8 cellular contexts compared by ENCODE assay signal in the genomic region with DNA sequence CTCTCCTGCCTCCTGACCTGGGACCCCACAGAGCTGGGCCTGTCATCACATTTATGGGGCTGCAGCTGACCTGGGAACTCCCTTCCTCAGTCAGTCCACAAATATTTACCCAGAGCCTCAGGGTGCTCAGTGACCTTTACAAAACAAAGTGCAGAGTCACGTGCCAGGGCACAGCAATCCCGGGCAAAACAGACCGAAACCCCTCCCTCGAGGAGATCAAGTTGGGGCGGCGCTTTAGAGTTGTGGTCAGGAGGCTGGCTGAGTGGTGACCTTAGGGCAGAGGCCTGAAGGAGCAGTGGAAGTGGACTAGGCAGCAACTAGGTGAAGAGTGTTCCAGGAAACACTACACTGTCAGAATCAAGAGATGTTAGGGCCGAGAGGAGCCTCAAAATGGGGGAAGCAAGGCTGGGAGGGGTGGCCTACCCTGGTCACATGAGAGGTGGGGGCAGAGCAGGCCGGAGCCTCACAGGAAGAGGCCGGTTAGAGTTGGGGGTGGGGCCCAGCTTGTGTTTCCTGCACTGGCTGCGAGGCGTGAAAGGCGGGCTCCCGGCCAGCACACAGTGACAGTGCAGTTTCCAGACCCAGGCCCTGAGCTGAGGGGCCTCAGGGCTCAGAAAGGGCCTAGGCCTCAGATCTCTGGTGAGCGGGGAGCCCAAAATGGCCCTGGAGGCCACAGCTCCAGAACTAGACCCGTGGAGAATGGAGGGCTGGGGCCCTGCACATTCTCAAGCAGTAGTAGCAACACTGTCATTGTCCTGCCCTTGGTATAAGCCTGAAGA. TPM values are rescaled to one million over a fixed set of nuclear protein-coding genes. Genes with fewer than 3 reads are reported as not detected.
DNase-seq lines count a peak whose midpoint lies in the region; ATAC-seq and TF ChIP-seq lines count a peak whose summit lies in the region.

No MANE protein-coding gene starts in this region.

- TF ChIP-seq CTCF in Caco-2 (IDR thresholded peaks at IDR 0.05; ENCODE audit: insufficient read depth in 1 of 2, low read depth in 1 of 2, low read length in 1 of 2, severe bottlenecking in 1 of 2, unreplicated experiment in 1 of 2), result no peak
- no peak for TF ChIP-seq CTCF in OCI-LY3 (IDR thresholded peaks at IDR 0.05; ENCODE audit: low read depth, low read length)
- no peak for TF ChIP-seq CTCF in epithelial cell of proximal tubule (conservative IDR thresholded peaks at IDR 0.05; ENCODE audit: low read depth, low read length)

- H3K9ac ChIP-seq in HUES64 (ENCODE audit: low read depth, low read length) (peak overlapping the region; percentile 81), OCI-LY3 (ENCODE audit: low read length) (peak overlapping the region; percentile 96), mucosa of rectum (ENCODE audit: low read depth in 1 of 2, low read length in 2 of 2) (peak overlapping the region; percentile 96 to 100)

- WGBS in HUES64, result 15% methylated on average over 15 of the region's 15 CpGs

- peak overlapping the region; percentile 92 for H3K4me2 ChIP-seq in OCI-LY3 (ENCODE audit: low read length)

- CTCF ChIA-PET in Caco-2 (lab: Charles Lee), result interaction anchor here (0.5 to 4.2 kb wide), 14 partner anchors 24 to 144 kb away, joined by 3 to 21 read pairs (median 5); partner anchors contain the start of genes SCYL1 and SLC25A45

- DNase-seq in Caco-2 (peak; percentile 96 to 98), activated T-cell treated with anti-CD3 and anti-CD28 coated beads for 4 hours (peak; percentile 55), epithelial cell of proximal tubule (ENCODE audit: low read depth) (peak; percentile 98)
- peak; percentile 62 to 66 for DNase-seq in stimulated activated CD8-positive, alpha-beta memory T cell treated with anti-CD3 and anti-CD28 coated beads, Interleukin-7, amount 100 ng/mL, for 1 hour (ENCODE audit: low read depth in 2 of 2)

- H3K36me3 Mint-ChIP-seq in Caco-2 (ENCODE audit: insufficient read depth, unreplicated experiment), result peaks cover 56% of the 10 kb centered on the region

- BruUV-seq in Caco-2 (replicated peaks; lab: Mats Ljungman, UMichigan), result no TSS peak

- H3K4me3 ChIP-seq in Caco-2 (ENCODE audit: low read depth, low read length), result peak overlapping the region; percentile 25
- 0 out of 2 replicates have a peak overlapping the region, but pooled peaks have one; percentile 18 for H3K4me3 ChIP-seq in HUES64 (ENCODE audit: low read length)
- peak overlapping the region; percentile 77 for H3K4me3 ChIP-seq in OCI-LY3 (ENCODE audit: low read length)
- peak overlapping the region; percentile 52 for H3K4me3 ChIP-seq in epithelial cell of proximal tubule (ENCODE audit: low read depth, low read length)
- peak overlapping the region; percentile 63 to 96 for H3K4me3 ChIP-seq in mucosa of rectum (ENCODE audit: low read length in 2 of 2)

- peak overlapping the region; percentile 73 for H3K4me3 Mint-ChIP-seq in Caco-2 (ENCODE audit: unreplicated experiment)

- POLR2A ChIA-PET in Caco-2 (lab: Charles Lee), result interaction anchor here (0.6 to 7.8 kb wide), 14 partner anchors 10 to 284 kb away, joined by 3 to 104 read pairs (median 6); partner anchors contain the start of genes FRMD8 and MALAT1

- peaks cover 8% of the 10 kb centered on the region for H4K20me1 ChIP-seq in OCI-LY3 (ENCODE audit: insufficient read depth, low read length)

- H3K27me3 Mint-ChIP-seq in Caco-2 (ENCODE audit: insufficient read depth, unreplicated experiment), result peaks cover 5% of the 10 kb centered on the region

- H3K9me3 ChIP-seq in Caco-2 (no peaks in the 10 kb centered on the region), HUES64 (ENCODE audit: insufficient read depth, low read depth, low read length) (no peaks in the 10 kb centered on the region), OCI-LY3 (ENCODE audit: insufficient read depth, low read length) (no peaks in the 10 kb centered on the region), mucosa of rectum (ENCODE audit: control insufficient read depth in 2 of 2, low read length in 2 of 2) (no peaks in the 10 kb centered on the region)

- peaks cover 61% of the 10 kb centered on the region for H3K79me2 ChIP-seq in OCI-LY3 (ENCODE audit: low read length)

- peaks cover 55% of the 10 kb centered on the region for H3K4me1 ChIP-seq in Caco-2
- H3K4me1 ChIP-seq in HUES64 (ENCODE audit: insufficient read depth, low read length), result peaks cover 63% of the 10 kb centered on the region
- peaks cover 55% of the 10 kb centered on the region for H3K4me1 ChIP-seq in OCI-LY3 (ENCODE audit: low read length)
- peaks cover 60% of the 10 kb centered on the region in 2 donors for H3K4me1 ChIP-seq in mucosa of rectum (ENCODE audit: control insufficient read depth in 2 of 2, insufficient read depth in 2 of 2, low read length in 2 of 2)

- H3K36me3 ChIP-seq in Caco-2 (ENCODE audit: control insufficient read depth, insufficient read depth, low read length), result peaks cover 2% of the 10 kb centered on the region; the same call in 1 of the 2 replicates
- no peaks in the 10 kb centered on the region for H3K36me3 ChIP-seq in HUES64 (ENCODE audit: insufficient read depth, low read length)
- H3K36me3 ChIP-seq in OCI-LY3 (replicated peaks; ENCODE audit: low read depth, low read length), result peaks cover 11% of the 10 kb centered on the region
- H3K36me3 ChIP-seq in mucosa of rectum (ENCODE audit: control insufficient read depth in 2 of 2, insufficient read depth in 2 of 2, low read length in 2 of 2), result peaks cover 1 to 6% of the 10 kb centered on the region in 2 donors

- H3K4me1 Mint-ChIP-seq in Caco-2 (ENCODE audit: low read depth, unreplicated experiment), result peaks cover 47% of the 10 kb centered on the region

- H3K9me3 Mint-ChIP-seq in Caco-2 (ENCODE audit: unreplicated experiment), result no peaks in the 10 kb centered on the region

- H3K27ac ChIP-seq in HUES64 (ENCODE audit: low read depth, low read length) (peak overlapping the region; percentile 96), OCI-LY3 (ENCODE audit: low read length) (peak overlapping the region; percentile 97), mucosa of rectum (ENCODE audit: low read depth in 2 of 2, low read length in 2 of 2) (peak overlapping the region; percentile 100)

- peak overlapping the region; percentile 60; the same call in 1 of the 2 replicates for H2AFZ ChIP-seq in OCI-LY3 (ENCODE audit: low read depth, low read length)

- peak overlapping the region; percentile 95 for H3K27ac Mint-ChIP-seq in Caco-2 (ENCODE audit: unreplicated experiment)

- intact Hi-C loops in Caco-2 (cut with micrococcal nuclease; ENCODE audit: unreplicated experiment), result loop anchor here (1.0 to 5.0 kb wide), 5 partner anchors 48 to 188 kb away; no protein-coding TSS in a partner anchor

- ATAC-seq in GM21390 (IDR thresholded peaks at IDR 0.05; ENCODE audit: unreplicated experiment), result peak; percentile 26

- H3K27me3 ChIP-seq in Caco-2 (replicated peaks; ENCODE audit: control insufficient read depth, insufficient read depth, low read length) (no peaks in the 10 kb centered on the region), HUES64 (ENCODE audit: insufficient read depth, low read length) (no peaks in the 10 kb centered on the region), OCI-LY3 (ENCODE audit: low read depth, low read length) (no peaks in the 10 kb centered on the region), mucosa of rectum (ENCODE audit: control insufficient read depth in 2 of 2, insufficient read depth in 2 of 2, low read length in 2 of 2) (no peaks in the 10 kb centered on the region)

RNA-seq across cellular contexts. Expression of gene NEAT1, which starts 3.7 kb away (rescaled TPM):
- total RNA-seq in Caco-2 (2022), result 235 and 254 TPM in 2 replicates
- 3.6 TPM for polyA plus RNA-seq in HUES64 (2013, experiment 1 of 2)
- polyA plus RNA-seq in HUES64 (2013, experiment 2 of 2), result 3.6 TPM
- 6.4 and 27.0 TPM in 2 replicates for total RNA-seq in epithelial cell of proximal tubule

RNA-seq across cellular contexts. Expression of gene FRMD8, which starts 32.4 kb away (rescaled TPM):
- total RNA-seq in Caco-2 (2022), result 35.1 and 38.2 TPM in 2 replicates
- 12.1 TPM for polyA plus RNA-seq in HUES64 (2013, experiment 1 of 2)
- polyA plus RNA-seq in HUES64 (2013, experiment 2 of 2), result 12.2 TPM
- total RNA-seq in epithelial cell of proximal tubule, result 43.5 and 49.5 TPM in 2 replicates

RNA-seq across cellular contexts. Expression of gene SLC25A45, which starts 36.4 kb away (rescaled TPM):
- 8.1 and 8.5 TPM in 2 replicates for total RNA-seq in Caco-2 (2022)
- polyA plus RNA-seq in HUES64 (2013, experiment 1 of 2), result 0.55 TPM
- 1.9 TPM for polyA plus RNA-seq in HUES64 (2013, experiment 2 of 2)
- total RNA-seq in epithelial cell of proximal tubule, result 0.29 and 1.2 TPM in 2 replicates

Comparison
In these comparisons a context has a peak if more than half of its experiments do, and no peak if none do; other contexts are left out.
1. Peak in every context shown above with its lines: DNase-seq, ATAC-seq, H3K4me3 ChIP-seq and H3K27ac ChIP-seq.
2. H3K4me3 ChIP-seq: peak in every context shown above with its lines; median percentile 80 in mucosa of rectum; 77 in OCI-LY3; 52 in epithelial cell of proximal tubule; 25 in Caco-2; 18 in HUES64.